In genomic region chr6:84227434-84228197, GRCh38 we compare ENCODE assay signal across 8 cellular contexts. TPM values are rescaled to one million over a fixed set of nuclear protein-coding genes. Genes with fewer than 3 reads are reported as not detected.
DNase-seq lines count a peak whose midpoint lies in the region; ATAC-seq and TF ChIP-seq lines count a peak whose summit lies in the region.

TSS of gene CEP162 (minus strand) at chr6:84227643. CDS start at chr6:84226393, 1,250 bp downstream.

- peaks cover 0 to 14% (median 7%) of the 10 kb centered on the region in 12 donors for H3K4me1 ChIP-seq in heart left ventricle

- intact Hi-C loops in heart left ventricle (cut with DNase I), result loop anchor here in 5 of 10 donors (2.0 to 10.0 kb wide), 4 partner anchors 343 to 613 kb away; partner anchors contain the start of gene CYB5R4 (in 1 of the 5)

- H3K36me3 Mint-ChIP-seq in type B pancreatic cell, result no peaks in the 10 kb centered on the region

- TF ChIP-seq POLR2A in heart left ventricle (IDR thresholded peaks at IDR 0.05), result peak in 1 of 2 donors; percentile 44

- H3K9me3 Mint-ChIP-seq in type B pancreatic cell, result no peaks in the 10 kb centered on the region

- peaks cover 11% of the 10 kb centered on the region for H3K4me1 Mint-ChIP-seq in type B pancreatic cell (ENCODE audit: unreplicated experiment)

- H3K27me3 ChIP-seq in heart left ventricle, result peaks cover 0 to 12% (median 0%) of the 10 kb centered on the region in 9 donors

- WGBS in heart left ventricle, 4 donors, result 0 to 1% (median 0%) methylated on average over 38 to 40 of the region's 40 CpGs

- H3K27me3 Mint-ChIP-seq in type B pancreatic cell, result peaks cover 20% of the 10 kb centered on the region

- H3K36me3 ChIP-seq in heart left ventricle, result peaks cover 0 to 5% (median 0%) of the 10 kb centered on the region in 9 donors

- TF ChIP-seq CTCF in GM12864 (IDR thresholded peaks at IDR 0.05; ENCODE audit: low read depth, low read length, missing control alignments) (peak; percentile 75), heart left ventricle (IDR thresholded peaks at IDR 0.05) (peak in 11 of 12 donors; percentile 53 to 89 (median 69)), type B pancreatic cell (conservative IDR thresholded peaks at IDR 0.05) (peak; percentile 86)

- H3K27ac ChIP-seq in heart left ventricle, result peak within 1 kb of the TSS; percentile 62 to 97 (median 81)

- DNase-seq in GM12864 (ENCODE audit: low read depth) (peak; percentile 63), NCI-H1092 treated with DMSO at 0.1 percent for 48 hours (lab: John Stamatoyannopoulos, UW) (peak; percentile 84), SKM-1 (lab: John Stamatoyannopoulos, UW; ENCODE audit: unreplicated experiment) (peak; percentile 88), heart left ventricle (peak; percentile 91 to 95 (median 92)), pons (ENCODE audit: low spot score) (peak; percentile 94), type B pancreatic cell (ENCODE audit: extremely low spot score, unreplicated experiment) (peak; percentile 88)
- peak; percentile 68 for DNase-seq in activated naive CD8-positive, alpha-beta T cell treated with anti-CD3 and anti-CD28 coated beads, Interleukin-2, amount 50 U/mL, for 16 hours (ENCODE audit: low read depth, low spot score)

- H3K27ac Mint-ChIP-seq in type B pancreatic cell, result peak within 1 kb of the TSS; percentile 80

- peak within 1 kb of the TSS; percentile 100 for H3K4me3 Mint-ChIP-seq in type B pancreatic cell

- H3K4me3 ChIP-seq in GM12864 (ENCODE audit: low read depth, low read length) (peak within 1 kb of the TSS; percentile 80), heart left ventricle (peak within 1 kb of the TSS; percentile 60 to 91 (median 78))

- ATAC-seq in HG02623 (IDR thresholded peaks at IDR 0.05; ENCODE audit: unreplicated experiment) (peak; percentile 97), heart left ventricle (peak; percentile 96 to 99 (median 98))

- H3K9me3 ChIP-seq in heart left ventricle, result no peaks in the 10 kb centered on the region

RNA-seq across cellular contexts. Expression of gene CEP162, which starts in this region (rescaled TPM):
- total RNA-seq in heart left ventricle (1 to 10 TPM; 2.6 to 5.6 (median 4.7) TPM), type B pancreatic cell (ENCODE audit: low replicate concordance) (13.7 and 17.2 TPM in 2 replicates)
- 1 to 10 TPM; 1.6 to 2.7 TPM for polyA plus RNA-seq in heart left ventricle

Comparison
In these comparisons a context has a peak if more than half of its experiments do, and no peak if none do; other contexts are left out.
1. Peak in every context shown above with its lines: DNase-seq, ATAC-seq, H3K4me3 ChIP-seq and H3K27ac ChIP-seq.